8 cellular contexts compared by ENCODE assay signal in the genomic region with DNA sequence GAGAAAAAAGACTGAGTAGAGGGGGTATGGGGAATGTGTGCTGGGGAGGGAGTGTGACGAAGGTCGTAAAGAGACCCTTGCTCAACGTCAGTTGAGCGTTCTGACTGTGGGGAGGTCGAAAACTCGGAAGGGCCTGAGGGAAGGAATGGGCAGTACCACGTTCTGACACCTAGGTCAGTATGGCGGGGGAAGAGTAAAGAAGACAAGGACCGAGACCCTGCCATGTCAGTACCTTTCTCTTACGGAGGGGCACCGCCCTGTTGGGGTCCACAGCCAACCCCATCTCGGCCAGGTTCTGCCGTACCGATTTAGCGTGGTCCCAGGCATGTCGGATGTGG. TPM values are rescaled to one million over a fixed set of nuclear protein-coding genes. Genes with fewer than 3 reads are reported as not detected.
A peak's percentile ranks its signal among the peaks of the same experiment; 100 is the strongest.
DNase-seq lines count a peak whose midpoint lies in the region; ATAC-seq and TF ChIP-seq lines count a peak whose summit lies in the region.

No MANE protein-coding gene starts in this region.

- peak overlapping the region; percentile 95 for H3K4me3 Mint-ChIP-seq in activated CD4-positive, alpha-beta memory T cell treated with anti-CD3 and anti-CD28 coated beads, Interleukin-2, amount 10 ng/mL, durations not matched to agents 7 days and 5 days

- H3K9me3 ChIP-seq in HEK293 (ENCODE audit: control insufficient read depth, insufficient read depth, low read depth, low read length) (no peaks in the 10 kb centered on the region), skeletal muscle tissue (ENCODE audit: control insufficient read depth in 3 of 3, low read length in 3 of 3) (no peaks in the 10 kb centered on the region)

- H3K4me3 ChIP-seq in AG10803 (ENCODE audit: low read length) = peak overlapping the region; percentile 97
- H3K4me3 ChIP-seq in HEK293 (ENCODE audit: low read depth, low read length) = peak overlapping the region; percentile 67
- peak overlapping the region; percentile 90 to 99 (median 92) for H3K4me3 ChIP-seq in skeletal muscle tissue (ENCODE audit: low read length in 3 of 3)

- H3K27me3 Mint-ChIP-seq in activated CD4-positive, alpha-beta memory T cell treated with anti-CD3 and anti-CD28 coated beads, Interleukin-2, amount 10 ng/mL, durations not matched to agents 7 days and 5 days = no peaks in the 10 kb centered on the region

- H3K27ac ChIP-seq in HEK293 (ENCODE audit: extremely low read depth, low read depth, low read length) = peak overlapping the region; percentile 75; the same call in 1 of the 2 replicates
- H3K27ac ChIP-seq in skeletal muscle tissue (ENCODE audit: low read depth, low read length) = peak overlapping the region; percentile 98

- peaks cover 63% of the 10 kb centered on the region for H3K36me3 Mint-ChIP-seq in activated CD4-positive, alpha-beta memory T cell treated with anti-CD3 and anti-CD28 coated beads, Interleukin-2, amount 10 ng/mL, durations not matched to agents 7 days and 5 days (ENCODE audit: low read depth)

- no peak for TF ChIP-seq CTCF in AG10803 (conservative IDR thresholded peaks at IDR 0.05; ENCODE audit: low read length)
- no peak for TF ChIP-seq CTCF in HEK293 (tag by site-specific recombination; IDR thresholded peaks at IDR 0.05)

- H3K9ac ChIP-seq in skeletal muscle tissue (ENCODE audit: low read depth in 1 of 3, low read length in 3 of 3) = peak overlapping the region; percentile 84 to 97 (median 95)

- H3K27ac Mint-ChIP-seq in activated CD4-positive, alpha-beta memory T cell treated with anti-CD3 and anti-CD28 coated beads, Interleukin-2, amount 10 ng/mL, durations not matched to agents 7 days and 5 days = peak overlapping the region; percentile 99

- no peaks in the 10 kb centered on the region for H3K9me3 Mint-ChIP-seq in activated CD4-positive, alpha-beta memory T cell treated with anti-CD3 and anti-CD28 coated beads, Interleukin-2, amount 10 ng/mL, durations not matched to agents 7 days and 5 days

- H3K4me1 ChIP-seq in HEK293 (ENCODE audit: control insufficient read depth, insufficient read depth, low read length) (no peaks in the 10 kb centered on the region), skeletal muscle tissue (ENCODE audit: control insufficient read depth in 3 of 3, insufficient read depth in 3 of 3, low read length in 3 of 3) (peaks cover 25 to 51% (median 37%) of the 10 kb centered on the region in 3 donors)

- no peak for ATAC-seq in HG02885 (IDR thresholded peaks at IDR 0.05; ENCODE audit: poor library complexity, unreplicated experiment)

- peaks cover 31% of the 10 kb centered on the region for H3K4me1 Mint-ChIP-seq in activated CD4-positive, alpha-beta memory T cell treated with anti-CD3 and anti-CD28 coated beads, Interleukin-2, amount 10 ng/mL, durations not matched to agents 7 days and 5 days

- DNase-seq in AG10803 (ENCODE audit: low read depth) = no peak
- DNase-seq in activated CD4-positive, alpha-beta memory T cell treated with anti-CD3 and anti-CD28 coated beads, Interleukin-2, amount 10 ng/mL, durations not matched to agents 7 days and 5 days = no peak
- peak; percentile 43 for DNase-seq in hepatic stellate cell (ENCODE audit: low spot score)
- no peak for DNase-seq in NCI-H510A (lab: John Stamatoyannopoulos, UW)
- no peak for DNase-seq in D341Med (ENCODE audit: low spot score)

- H3K36me3 ChIP-seq in HEK293 (ENCODE audit: control insufficient read depth in 2 of 2, insufficient read depth in 1 of 2, low read length in 2 of 2) (peaks cover 0 to 71% of the 10 kb centered on the region in 2 experiments; a peak in 2 of 3 replicates), skeletal muscle tissue (ENCODE audit: control insufficient read depth in 3 of 3, insufficient read depth in 3 of 3, low read length in 3 of 3) (peaks cover 44 to 51% (median 50%) of the 10 kb centered on the region in 3 donors)

- POLR2A ChIA-PET in HEK293 (lab: Yijun Ruan, JAX) = interaction anchor here (0.7 to 2.2 kb wide), 5 partner anchors 13 to 155 kb away, joined by 3 to 6 read pairs (median 3); partner anchors contain the start of gene KIAA1191
- POLR2A ChIA-PET in activated CD4-positive, alpha-beta memory T cell treated with anti-CD3 and anti-CD28 coated beads, Interleukin-2, amount 10 ng/mL, durations not matched to agents 7 days and 5 days (lab: Charles Lee) = interaction anchor here (0.6 to 6.9 kb wide), 9 partner anchors 11 to 155 kb away, joined by 3 to 62 read pairs (median 8); partner anchors contain the start of genes FAF2, KIAA1191 and RNF44

- no peaks in the 10 kb centered on the region for H3K27me3 ChIP-seq in skeletal muscle tissue (ENCODE audit: control insufficient read depth in 3 of 3, insufficient read depth in 3 of 3, low read length in 3 of 3)

- CTCF ChIA-PET in HEK293 (lab: Yijun Ruan, JAX) = interaction anchor here (0.7 kb wide), 1 partner anchor 36 kb away, joined by 3 read pairs; no protein-coding TSS in a partner anchor
- CTCF ChIA-PET in activated CD4-positive, alpha-beta memory T cell treated with anti-CD3 and anti-CD28 coated beads, Interleukin-2, amount 10 ng/mL, durations not matched to agents 7 days and 5 days (lab: Charles Lee) = interaction anchor here (1.0 to 1.8 kb wide), 3 partner anchors 27 to 153 kb away, joined by 3 to 8 read pairs (median 4); partner anchors contain the start of genes KIAA1191 and RNF44

TF ChIP-seq in HEK293, 187 proteins besides CTCF, POLR2A, EP300 and RAD21 (continues in another document):
- TF ChIP-seq PRDM10 (tag by site-specific recombination; IDR thresholded peaks at IDR 0.05) = peak; percentile 86
- no peak for TF ChIP-seq ZNF350 (tag by site-specific recombination; IDR thresholded peaks at IDR 0.05)
- TF ChIP-seq ZFP69B (tag by site-specific recombination; IDR thresholded peaks at IDR 0.05) = 0 out of 2 replicates have a peak, but pooled peaks have one; percentile 7
- TF ChIP-seq ZNF560 (tag by site-specific recombination; IDR thresholded peaks at IDR 0.05; ENCODE audit: borderline replicate concordance) = no peak
- peak; percentile 45; the same call in 1 of the 2 replicates for TF ChIP-seq ZBTB48 (tag by site-specific recombination; IDR thresholded peaks at IDR 0.05)
- peak; percentile 65; the same call in 1 of the 2 replicates for TF ChIP-seq ZNF600 (tag by site-specific recombination; IDR thresholded peaks at IDR 0.05)
- TF ChIP-seq ZBTB49 (tag by site-specific recombination; IDR thresholded peaks at IDR 0.05; ENCODE audit: low read depth) = no peak
- TF ChIP-seq ZNF341 (tag by site-specific recombination; IDR thresholded peaks at IDR 0.05; ENCODE audit: low read depth) = peak; percentile 72

RNA-seq across cellular contexts. Expression of gene NOP16, which starts 0.4 kb away (rescaled TPM):
- total RNA-seq in activated CD4-positive, alpha-beta memory T cell treated with anti-CD3 and anti-CD28 coated beads, Interleukin-2, amount 10 ng/mL, durations not matched to agents 7 days and 5 days = 10 to 100 TPM; 24.2 to 24.7 TPM
- 9.9 TPM for total RNA-seq in skeletal muscle tissue

RNA-seq across cellular contexts. Expression of gene HIGD2A, which starts 0.6 kb away (rescaled TPM):
- total RNA-seq in activated CD4-positive, alpha-beta memory T cell treated with anti-CD3 and anti-CD28 coated beads, Interleukin-2, amount 10 ng/mL, durations not matched to agents 7 days and 5 days = 100 to 1,000 TPM; 142 to 147 TPM
- 108 TPM for total RNA-seq in skeletal muscle tissue

RNA-seq across cellular contexts. Expression of gene ARL10, which starts 22.7 kb away (rescaled TPM):
- total RNA-seq in activated CD4-positive, alpha-beta memory T cell treated with anti-CD3 and anti-CD28 coated beads, Interleukin-2, amount 10 ng/mL, durations not matched to agents 7 days and 5 days = 1 to 10 TPM; 6.5 TPM
- total RNA-seq in skeletal muscle tissue = 9.4 TPM

RNA-seq across cellular contexts. Expression of gene KIAA1191, which starts 26.4 kb away (rescaled TPM):
- 10 to 100 TPM; 50.5 to 54.5 TPM for total RNA-seq in activated CD4-positive, alpha-beta memory T cell treated with anti-CD3 and anti-CD28 coated beads, Interleukin-2, amount 10 ng/mL, durations not matched to agents 7 days and 5 days
- total RNA-seq in skeletal muscle tissue = 28.7 TPM

RNA-seq across cellular contexts. Expression of gene CLTB, which starts 28.4 kb away (rescaled TPM):
- total RNA-seq in activated CD4-positive, alpha-beta memory T cell treated with anti-CD3 and anti-CD28 coated beads, Interleukin-2, amount 10 ng/mL, durations not matched to agents 7 days and 5 days = 10 to 100 TPM; 56.2 to 57.2 TPM
- 44.4 TPM for total RNA-seq in skeletal muscle tissue
